Comparison of ENCODE assay signal across 8 cellular contexts in the genomic region with DNA sequence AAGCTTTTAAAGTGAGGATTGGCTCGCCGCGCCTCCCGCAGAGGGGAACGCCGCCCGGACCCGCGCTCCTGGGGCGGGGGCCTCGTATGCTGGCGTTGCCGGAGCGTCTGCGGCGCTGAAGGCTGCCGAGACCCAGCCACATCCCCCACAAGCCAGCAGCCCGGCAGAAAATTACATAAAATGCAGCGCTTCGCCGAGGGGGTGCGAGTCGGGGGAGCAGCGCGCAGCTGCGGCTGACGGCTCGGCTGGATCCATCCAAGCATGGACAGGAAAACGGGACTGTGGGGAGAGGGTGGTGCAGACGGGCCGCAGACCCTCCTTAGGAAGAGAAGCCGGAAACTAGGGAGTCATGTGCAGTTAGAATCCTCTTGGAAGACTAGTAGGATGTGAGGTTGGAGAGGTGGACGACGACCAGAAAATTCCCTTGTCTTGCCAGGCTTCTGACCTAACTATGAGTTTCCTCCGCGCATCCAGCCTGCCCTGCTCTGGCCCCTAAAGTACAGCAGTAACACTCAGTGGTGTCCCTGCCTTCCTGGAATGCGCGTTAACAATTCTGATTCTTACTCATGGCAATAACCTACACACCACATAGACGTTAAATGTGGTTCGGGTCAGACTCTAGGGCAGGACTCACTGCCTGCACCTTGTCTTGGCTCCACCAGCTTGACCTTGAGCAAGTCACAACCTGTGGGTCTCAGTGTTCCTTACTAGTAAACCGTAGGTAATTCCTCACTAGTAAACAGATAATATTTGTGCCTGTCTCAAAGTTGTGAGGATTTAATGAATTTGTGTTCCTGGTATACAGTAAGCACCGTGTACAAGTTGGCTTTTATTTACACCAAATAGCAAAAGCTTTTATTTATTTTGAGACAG. TPM values are rescaled to one million over a fixed set of nuclear protein-coding genes. Genes with fewer than 3 reads are reported as not detected.
A peak's percentile ranks its signal among the peaks of the same experiment; 100 is the strongest.
DNase-seq lines count a peak whose midpoint lies in the region; ATAC-seq, FAIRE-seq and TF ChIP-seq lines count a peak whose summit lies in the region.

No MANE protein-coding gene starts in this region.

- peaks cover 43% of the 10 kb centered on the region for H3K36me3 Mint-ChIP-seq in nephron progenitor cell (ENCODE audit: low read depth)

- H3K27ac Mint-ChIP-seq in nephron progenitor cell, result peak overlapping the region; percentile 98

- peak overlapping the region; percentile 93 for H3K4me3 Mint-ChIP-seq in nephron progenitor cell

- H3K27ac ChIP-seq in thoracic aorta, result peak overlapping the region; percentile 88 to 92

- H3K9me3 ChIP-seq in thoracic aorta, result no peaks in the 10 kb centered on the region

- H3K4me3 ChIP-seq in BJ (ENCODE audit: low read depth, low read length), result peak overlapping the region; percentile 83
- peak overlapping the region; percentile 75 for H3K4me3 ChIP-seq in thoracic aorta

- 0 out of 2 replicates have a peak, but pooled peaks have one; percentile 1 for TF ChIP-seq CTCF in BJ (IDR thresholded peaks at IDR 0.05; ENCODE audit: insufficient read depth, low read depth, low read length)
- TF ChIP-seq CTCF in nephron progenitor cell (IDR thresholded peaks at IDR 0.05), result no peak
- no peak for TF ChIP-seq CTCF in thoracic aorta (IDR thresholded peaks at IDR 0.05)

- ATAC-seq in GM19438 (IDR thresholded peaks at IDR 0.05; ENCODE audit: low read depth, unreplicated experiment) (peak; percentile 11), thoracic aorta (ENCODE audit: insufficient number of reproducible peaks, low FRiP score, low read depth) (peak; percentile 11)

- peaks cover 30% of the 10 kb centered on the region for H3K4me1 Mint-ChIP-seq in nephron progenitor cell

- no peak for DNase-seq in BJ (ENCODE audit: low read depth)
- DNase-seq in HT-29 (ENCODE audit: low spot score), result peak; percentile 45
- peak; percentile 51 for DNase-seq in RCC 7860 (ENCODE audit: low spot score)
- peak; percentile 41 for DNase-seq in activated gamma-delta T cell treated with Interleukin-2 at 50 U/mL for 16 hours
- peak; percentile 28 for DNase-seq in fibroblast of the conjunctiva (ENCODE audit: low read depth)
- peak; percentile 61 for DNase-seq in nephron progenitor cell
- DNase-seq in thoracic aorta (ENCODE audit: low spot score), result no peak

- H3K36me3 ChIP-seq in BJ (ENCODE audit: control insufficient read depth, insufficient read depth, low read length) (no peaks in the 10 kb centered on the region), thoracic aorta (peaks cover 4% of the 10 kb centered on the region)

- H3K27me3 ChIP-seq in BJ (ENCODE audit: control insufficient read depth, insufficient read depth, low read length) (no peaks in the 10 kb centered on the region), thoracic aorta (replicated peaks; ENCODE audit: insufficient read depth) (no peaks in the 10 kb centered on the region)

- POLR2A ChIA-PET in BJ (lab: Charles Lee), result no interaction called here

- FAIRE-seq in RCC 7860 (lab: Jason Lieb, UNC), result no peak

- peaks cover 12 to 22% of the 10 kb centered on the region in 2 donors for H3K4me1 ChIP-seq in thoracic aorta (ENCODE audit: control insufficient read depth in 1 of 2, low read depth in 2 of 2)

- peaks cover 6% of the 10 kb centered on the region for H3K27me3 Mint-ChIP-seq in nephron progenitor cell (ENCODE audit: low read depth, poor library complexity)

- CTCF ChIA-PET in BJ (lab: Yijun Ruan, JAX), result interaction anchor here (0.6 to 1.8 kb wide), 5 partner anchors 33 to 127 kb away, joined by 3 to 4 read pairs (median 3); no protein-coding TSS in a partner anchor

- no peaks in the 10 kb centered on the region for H3K9me3 Mint-ChIP-seq in nephron progenitor cell

RNA-seq across cellular contexts. Expression of gene BRWD1, which starts 1.0 kb away (rescaled TPM):
- polyA plus RNA-seq in BJ (2011; rRNA removed), result 5.9 and 13.2 TPM in 2 replicates
- polyA minus RNA-seq in BJ (2011; rRNA and poly(A)+ RNA removed), result 20.5 and 25.6 TPM in 2 replicates
- 11.7 and 12.5 TPM in 2 replicates for total RNA-seq in HT-29 (2014; rRNA removed; shearing (Covaris generic))
- 10 to 100 TPM; 56.0 to 81.6 TPM for total RNA-seq in thoracic aorta

RNA-seq across cellular contexts. Expression of gene HMGN1, which starts 34.5 kb away (rescaled TPM):
- 56.6 and 164 TPM in 2 replicates for polyA plus RNA-seq in BJ (2011; rRNA removed)
- polyA minus RNA-seq in BJ (2011; rRNA and poly(A)+ RNA removed), result 25.8 and 27.1 TPM in 2 replicates
- 132 and 165 TPM in 2 replicates for total RNA-seq in HT-29 (2014; rRNA removed; shearing (Covaris generic))
- 10 to 100 TPM; 32.0 to 65.2 TPM for total RNA-seq in thoracic aorta

Comparison
In these comparisons a context has a peak if more than half of its experiments do, and no peak if none do; other contexts are left out.
1. DNase-seq: peak in HT-29 (single experiment), RCC 7860 (single experiment), activated gamma-delta T cell treated with Interleukin-2 at 50 U/mL for 16 hours (single experiment), fibroblast of the conjunctiva (single experiment) and nephron progenitor cell (single experiment); none in BJ (single experiment) and thoracic aorta (single experiment).